28 cellular contexts compared by ENCODE assay signal in the genomic region with DNA sequence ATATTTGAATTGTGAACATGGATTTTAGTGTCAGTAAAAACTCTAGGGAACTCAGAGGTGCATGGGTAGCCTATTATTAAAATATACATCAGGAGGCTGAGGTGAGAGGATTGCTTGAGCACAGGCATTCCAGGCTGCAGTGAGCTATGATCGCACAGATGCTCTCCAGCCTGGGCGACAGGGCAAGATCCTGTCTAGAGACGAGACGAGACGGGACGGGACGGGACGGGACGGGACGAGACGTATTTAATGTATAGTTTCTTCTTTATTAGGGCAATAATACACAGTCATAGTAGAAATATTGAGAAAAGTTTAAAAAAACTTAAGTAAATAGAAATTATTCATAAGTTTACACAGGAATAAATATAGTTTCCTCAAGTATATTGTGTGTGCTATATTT.
"Had no signal": no experiment of that assay in that cellular context is flagged by ENCODE, and none has a peak within 500 bp of the region (broad histone marks: within the 10 kb centered on the region; RNA-seq: fewer than 3 reads in every experiment).

No MANE protein-coding gene starts in this region.

- H3K27ac Mint-ChIP-seq: stimulated activated effector memory CD8-positive, alpha-beta T cell treated with anti-CD3 and anti-CD28 coated beads, Interleukin-12 subunit alpha, Interleukin-12 subunit beta, amount 100 ng/mL, for 72 hours; stimulated activated memory B cell treated with anti-CD40 and anti-IgM and Interleukin-4, amounts not matched to agents 10 μg/mL and 1 μg/mL and 100 μg/mL, for 72 hours; stimulated activated naive B cell treated with anti-CD40 and anti-IgM and Interleukin-4, amounts not matched to agents 10 μg/mL and 1 μg/mL and 100 μg/mL, for 72 hours; stimulated activated naive CD8-positive, alpha-beta T cell treated with anti-CD3 and anti-CD28 coated beads, Interleukin-15, amount 100 ng/mL, for 72 hours; stimulated activated naive CD8-positive, alpha-beta T cell treated with anti-CD3 and anti-CD28 coated beads, Interleukin-15, Interleukin-2, amounts not matched to agents 100 ng/mL and 50 ng/mL, for 24 hours; type B pancreatic cell had no signal

- H3K27ac ChIP-seq: stomach, suprapubic skin, testis, thoracic aorta, thyroid gland, tibial artery, tibial nerve, transverse colon, upper lobe of left lung, upper lobe of right lung, uterus, vagina had no signal

- H3K27me3 Mint-ChIP-seq: stimulated activated memory B cell treated with anti-CD40 and anti-IgM and Interleukin-4, amounts not matched to agents 10 μg/mL and 1 μg/mL and 100 μg/mL, for 72 hours; stimulated activated naive B cell treated with anti-CD40 and anti-IgM and Interleukin-4, amounts not matched to agents 10 μg/mL and 1 μg/mL and 100 μg/mL, for 72 hours; stimulated activated naive CD8-positive, alpha-beta T cell treated with anti-CD3 and anti-CD28 coated beads, Interleukin-15, amount 100 ng/mL, for 72 hours; stimulated activated naive CD8-positive, alpha-beta T cell treated with anti-CD3 and anti-CD28 coated beads, Interleukin-15, Interleukin-2, amounts not matched to agents 100 ng/mL and 50 ng/mL, for 24 hours; type B pancreatic cell had no signal

- H3K4me3 ChIP-seq: stomach, suprapubic skin, testis, thyroid gland, tibial artery, tibial nerve, transverse colon, upper lobe of left lung, upper lobe of right lung, uterus, vagina had no signal

- H3K4me1 Mint-ChIP-seq: stimulated activated effector memory CD8-positive, alpha-beta T cell treated with anti-CD3 and anti-CD28 coated beads, Interleukin-12 subunit alpha, Interleukin-12 subunit beta, amount 100 ng/mL, for 72 hours; stimulated activated memory B cell treated with anti-CD40 and anti-IgM and Interleukin-4, amounts not matched to agents 10 μg/mL and 1 μg/mL and 100 μg/mL, for 72 hours; stimulated activated naive B cell treated with anti-CD40 and anti-IgM and Interleukin-4, amounts not matched to agents 10 μg/mL and 1 μg/mL and 100 μg/mL, for 72 hours; stimulated activated naive CD8-positive, alpha-beta T cell treated with anti-CD3 and anti-CD28 coated beads, Interleukin-15, amount 100 ng/mL, for 72 hours had no signal

- ATAC-seq: stimulated activated effector memory CD8-positive, alpha-beta T cell treated with anti-CD3 and anti-CD28 coated beads, Interleukin-12 subunit alpha, Interleukin-12 subunit beta, amount 100 ng/mL, for 72 hours; stimulated activated memory B cell treated with anti-CD40 and anti-IgM and Interleukin-4, amounts not matched to agents 10 μg/mL and 1 μg/mL and 100 μg/mL, for 72 hours; stimulated activated naive B cell treated with anti-CD40 and anti-IgM and Interleukin-4, amounts not matched to agents 10 μg/mL and 1 μg/mL and 100 μg/mL, for 72 hours; stimulated activated naive CD8-positive, alpha-beta T cell treated with anti-CD3 and anti-CD28 coated beads, Interleukin-15, amount 100 ng/mL, for 72 hours; stimulated activated naive CD8-positive, alpha-beta T cell treated with anti-CD3 and anti-CD28 coated beads, Interleukin-15, Interleukin-2, amounts not matched to agents 100 U/mL and 50 U/mL, for 24 hours; upper lobe of right lung had no signal

- H3K9me3 Mint-ChIP-seq: stimulated activated effector memory CD8-positive, alpha-beta T cell treated with anti-CD3 and anti-CD28 coated beads, Interleukin-12 subunit alpha, Interleukin-12 subunit beta, amount 100 ng/mL, for 72 hours; stimulated activated memory B cell treated with anti-CD40 and anti-IgM and Interleukin-4, amounts not matched to agents 10 μg/mL and 1 μg/mL and 100 μg/mL, for 72 hours; stimulated activated naive B cell treated with anti-CD40 and anti-IgM and Interleukin-4, amounts not matched to agents 10 μg/mL and 1 μg/mL and 100 μg/mL, for 72 hours; stimulated activated naive CD8-positive, alpha-beta T cell treated with anti-CD3 and anti-CD28 coated beads, Interleukin-15, amount 100 ng/mL, for 72 hours; stimulated activated naive CD8-positive, alpha-beta T cell treated with anti-CD3 and anti-CD28 coated beads, Interleukin-15, Interleukin-2, amounts not matched to agents 100 ng/mL and 50 ng/mL, for 24 hours; type B pancreatic cell had no signal

- H3K9me3 ChIP-seq: stomach, suprapubic skin, testis, thoracic aorta, thyroid gland, tibial artery, tibial nerve, transverse colon, upper lobe of left lung, upper lobe of right lung, uterus, vagina had no signal

- H3K36me3 ChIP-seq: stomach, suprapubic skin, thoracic aorta, thyroid gland, tibial artery, tibial nerve, transverse colon, upper lobe of left lung, upper lobe of right lung, vagina had no signal

- H3K36me3 Mint-ChIP-seq: stimulated activated effector memory CD8-positive, alpha-beta T cell treated with anti-CD3 and anti-CD28 coated beads, Interleukin-12 subunit alpha, Interleukin-12 subunit beta, amount 100 ng/mL, for 72 hours; stimulated activated memory B cell treated with anti-CD40 and anti-IgM and Interleukin-4, amounts not matched to agents 10 μg/mL and 1 μg/mL and 100 μg/mL, for 72 hours; stimulated activated naive B cell treated with anti-CD40 and anti-IgM and Interleukin-4, amounts not matched to agents 10 μg/mL and 1 μg/mL and 100 μg/mL, for 72 hours; type B pancreatic cell had no signal

- H3K4me1 ChIP-seq: stomach, suprapubic skin, testis, thyroid gland, tibial artery, tibial nerve, transverse colon, upper lobe of left lung, upper lobe of right lung, uterus, vagina had no signal

- H3K27me3 ChIP-seq: stomach, suprapubic skin, testis, thyroid gland, tibial artery, tibial nerve, transverse colon, upper lobe of left lung, upper lobe of right lung, uterus, vagina had no signal

- DNase-seq: stimulated activated CD4-positive, alpha-beta T cell treated with anti-CD3 and anti-CD28 coated beads, Interleukin-2, amount 100 ng/mL, for 48 hours; stimulated activated CD4-positive, alpha-beta T cell treated with anti-CD3 and anti-CD28 coated beads, Interleukin-4, amount 100 ng/mL, for 1 hour; stimulated activated CD4-positive, alpha-beta T cell treated with anti-CD3 and anti-CD28 coated beads, Interleukin-4, amount 100 ng/mL, for 24 hours; stimulated activated CD4-positive, alpha-beta T cell treated with anti-CD3 and anti-CD28 coated beads, Interleukin-4, amount 100 ng/mL, for 4 hours; stimulated activated CD8-positive, alpha-beta memory T cell treated with anti-CD3 and anti-CD28 coated beads, Interleukin-4, amount 100 ng/mL, for 48 hours; stimulated activated naive B cell treated with anti-CD40 and anti-IgM and Interleukin-4, amounts not matched to agents 10 μg/mL and 1 μg/mL and 100 μg/mL, for 72 hours; stimulated activated naive CD4-positive, alpha-beta T cell; stimulated activated naive CD4-positive, alpha-beta T cell treated with Interleukin-2 at 50 U/mL for 16 hours; stimulated activated naive CD8-positive, alpha-beta T cell treated with anti-CD3 and anti-CD28 coated beads, Interleukin-15, amount 100 ng/mL, for 72 hours; stimulated activated naive CD8-positive, alpha-beta T cell treated with anti-CD3 and anti-CD28 coated beads, Interleukin-15, Interleukin-2, amounts not matched to agents 100 U/mL and 50 U/mL, for 24 hours; stomach; substantia nigra; testis; thyroid gland; tibial artery; transverse colon; trophoblast cell; upper lobe of right lung; uterus had no signal

- H3K4me3 Mint-ChIP-seq: stimulated activated effector memory CD8-positive, alpha-beta T cell treated with anti-CD3 and anti-CD28 coated beads, Interleukin-12 subunit alpha, Interleukin-12 subunit beta, amount 100 ng/mL, for 72 hours; stimulated activated memory B cell treated with anti-CD40 and anti-IgM and Interleukin-4, amounts not matched to agents 10 μg/mL and 1 μg/mL and 100 μg/mL, for 72 hours; stimulated activated naive B cell treated with anti-CD40 and anti-IgM and Interleukin-4, amounts not matched to agents 10 μg/mL and 1 μg/mL and 100 μg/mL, for 72 hours; stimulated activated naive CD8-positive, alpha-beta T cell treated with anti-CD3 and anti-CD28 coated beads, Interleukin-15, amount 100 ng/mL, for 72 hours; stimulated activated naive CD8-positive, alpha-beta T cell treated with anti-CD3 and anti-CD28 coated beads, Interleukin-15, Interleukin-2, amounts not matched to agents 100 ng/mL and 50 ng/mL, for 24 hours; type B pancreatic cell had no signal
